Comparison of ENCODE assay signal across 8 cellular contexts in the genomic region with DNA sequence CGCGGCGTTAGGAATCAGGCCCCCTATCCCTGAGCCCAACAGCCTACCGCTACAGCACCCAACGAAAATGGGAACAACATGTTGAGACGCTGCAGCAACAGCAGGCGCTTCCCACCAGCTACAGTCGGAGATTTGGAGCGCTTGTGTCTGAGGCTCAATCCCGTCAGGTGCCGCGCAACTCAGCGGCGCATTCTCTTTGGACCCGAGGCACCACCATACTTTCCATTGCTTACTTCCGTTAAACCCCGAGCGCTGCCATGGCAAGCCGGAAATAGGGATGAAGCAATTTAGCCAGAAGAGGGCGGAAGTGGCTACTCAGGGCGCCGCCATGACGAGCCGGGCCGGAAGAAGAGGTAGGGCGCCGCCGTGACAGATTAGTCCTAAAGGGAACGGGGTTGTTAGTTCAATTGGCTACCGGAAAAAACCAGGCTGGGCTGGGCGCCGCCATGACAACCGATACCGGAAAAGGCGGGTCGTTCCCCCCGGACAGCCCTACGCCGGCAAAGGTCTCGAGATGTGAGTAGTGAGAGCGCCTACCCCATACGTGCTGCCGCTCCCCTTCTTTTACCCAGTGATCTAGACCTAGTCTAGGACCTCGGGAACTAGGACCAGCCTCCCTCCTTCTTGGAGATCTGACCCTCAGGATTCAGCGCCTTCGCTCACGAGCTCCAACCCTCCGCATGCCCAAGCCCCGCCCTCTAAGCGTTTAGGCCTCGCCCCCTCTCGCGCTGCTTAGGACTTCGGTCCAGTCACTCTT. TPM values are rescaled to one million over a fixed set of nuclear protein-coding genes. Genes with fewer than 3 reads are reported as not detected.
DNase-seq lines count a peak whose midpoint lies in the region; ATAC-seq and TF ChIP-seq lines count a peak whose summit lies in the region.

Gene CHCHD5 (plus strand): TSS at position 476 of the 757 bp plus-strand sequence. CDS start 39 bp downstream, at position 515.

- peaks cover 0 to 26% (median 17%) of the 10 kb centered on the region in 11 experiments; a peak in 14 of 22 replicates for H3K9me3 ChIP-seq in BLaER1 treated with 17β-estradiol and CSF1 and Interleukin-3, amounts not matched to agents 10 nM and 100 nM (replicated peaks in 1 of 11)
- no peaks in the 10 kb centered on the region for H3K9me3 ChIP-seq in left lung

- H4K20me1 ChIP-seq in BLaER1 treated with 17β-estradiol and CSF1 and Interleukin-3, amounts not matched to agents 10 nM and 100 nM = peaks cover 0 to 2% (median 0%) of the 10 kb centered on the region in 11 experiments; a peak in 2 of 22 replicates

- intact Hi-C loops in dendritic cell treated with granulocyte-macrophage colony-stimulating factor and Interleukin-4, amounts not matched to agents 40 ng/mL and 50 ng/mL, for 4 days (cut with micrococcal nuclease) = loop anchor here (1.0 to 5.0 kb wide), 5 partner anchors 42 to 462 kb away; partner anchors contain the start of genes POLR1B and SLC20A1
- intact Hi-C loops in left lung (cut with DNase I) = no loop called here

- peaks cover 0 to 35% (median 0%) of the 10 kb centered on the region in 11 experiments; a peak in 11 of 22 replicates for H3K36me3 ChIP-seq in BLaER1 treated with 17β-estradiol and CSF1 and Interleukin-3, amounts not matched to agents 10 nM and 100 nM
- peaks cover 0 to 22% of the 10 kb centered on the region in 2 donors for H3K36me3 ChIP-seq in left lung

- H3K36me3 Mint-ChIP-seq in dendritic cell treated with granulocyte-macrophage colony-stimulating factor and Interleukin-4, amounts not matched to agents 40 ng/mL and 50 ng/mL, for 4 days (ENCODE audit: low read depth) = peaks cover 48% of the 10 kb centered on the region

- H3K9ac ChIP-seq in BLaER1 treated with 17β-estradiol and CSF1 and Interleukin-3, amounts not matched to agents 10 nM and 100 nM = peak within 1 kb of the TSS; percentile 65 to 82 (median 74)

- peak within 1 kb of the TSS; percentile 92 for H3K4me3 Mint-ChIP-seq in dendritic cell treated with granulocyte-macrophage colony-stimulating factor and Interleukin-4, amounts not matched to agents 40 ng/mL and 50 ng/mL, for 4 days

- ATAC-seq in GM19351 (IDR thresholded peaks at IDR 0.05; ENCODE audit: unreplicated experiment) (peak; percentile 88), HG03520 (IDR thresholded peaks at IDR 0.05; ENCODE audit: unreplicated experiment) (peak; percentile 84), left lung (peak; percentile 91)

- H3K27ac ChIP-seq in BLaER1 treated with 17β-estradiol and CSF1 and Interleukin-3, amounts not matched to agents 10 nM and 100 nM = peak within 1 kb of the TSS; percentile 78 to 92 (median 83)
- peak within 1 kb of the TSS; percentile 96 to 100 for H3K27ac ChIP-seq in left lung

- H3K27me3 Mint-ChIP-seq in dendritic cell treated with granulocyte-macrophage colony-stimulating factor and Interleukin-4, amounts not matched to agents 40 ng/mL and 50 ng/mL, for 4 days = no peaks in the 10 kb centered on the region

- DNase-seq in NCI-H748 treated with DMSO at 0.1 percent for 48 hours (lab: John Stamatoyannopoulos, UW) (peak; percentile 86), left lung (peak; percentile 94 to 96)
- DNase-seq in activated CD4-positive, alpha-beta T cell treated with anti-CD3 and anti-CD28 coated beads, Interleukin-2, amount 50 U/mL, for 4 hours = peak; percentile 86 to 89
- DNase-seq in stimulated activated CD4-positive, alpha-beta T cell treated with anti-CD3 and anti-CD28 coated beads, Interleukin-2, amount 100 ng/mL, for 4 hours (ENCODE audit: low read depth) = peak; percentile 84

- H3K4me1 Mint-ChIP-seq in dendritic cell treated with granulocyte-macrophage colony-stimulating factor and Interleukin-4, amounts not matched to agents 40 ng/mL and 50 ng/mL, for 4 days (ENCODE audit: low read depth) = peaks cover 54% of the 10 kb centered on the region

- peak within 1 kb of the TSS; percentile 95 for H3K27ac Mint-ChIP-seq in dendritic cell treated with granulocyte-macrophage colony-stimulating factor and Interleukin-4, amounts not matched to agents 40 ng/mL and 50 ng/mL, for 4 days

- no peaks in the 10 kb centered on the region for H3K9me3 Mint-ChIP-seq in dendritic cell treated with granulocyte-macrophage colony-stimulating factor and Interleukin-4, amounts not matched to agents 40 ng/mL and 50 ng/mL, for 4 days

- peak in 1 of 2 donors; percentile 18 for TF ChIP-seq CTCF in left lung (IDR thresholded peaks at IDR 0.05)

- H3K4me2 ChIP-seq in BLaER1 treated with 17β-estradiol and CSF1 and Interleukin-3, amounts not matched to agents 10 nM and 100 nM = peak within 1 kb of the TSS; percentile 71 to 97 (median 82)

- peak within 1 kb of the TSS; percentile 55 to 77 (median 64) for H3K4me3 ChIP-seq in BLaER1 treated with 17β-estradiol and CSF1 and Interleukin-3, amounts not matched to agents 10 nM and 100 nM
- H3K4me3 ChIP-seq in left lung = peak within 1 kb of the TSS; percentile 49 to 63

- peaks cover 12 to 55% (median 29%) of the 10 kb centered on the region in 10 experiments for H3K4me1 ChIP-seq in BLaER1 treated with 17β-estradiol and CSF1 and Interleukin-3, amounts not matched to agents 10 nM and 100 nM
- H3K4me1 ChIP-seq in left lung = peaks cover 4 to 40% of the 10 kb centered on the region in 2 donors

- H3K27me3 ChIP-seq in BLaER1 treated with 17β-estradiol and CSF1 and Interleukin-3, amounts not matched to agents 10 nM and 100 nM = no peaks in the 10 kb centered on the region
- no peaks in the 10 kb centered on the region for H3K27me3 ChIP-seq in left lung

RNA-seq across cellular contexts. Expression of gene CHCHD5, which starts in this region (rescaled TPM):
- total RNA-seq in left lung = 10 to 100 TPM; 26.8 to 28.7 TPM

Comparison
In these comparisons a context has a peak if more than half of its experiments do, and no peak if none do; other contexts are left out.
1. Peak in every context shown above with its lines: DNase-seq, ATAC-seq, H3K4me3 ChIP-seq and H3K27ac ChIP-seq.